Comparison of ENCODE assay signal across 8 cellular contexts in genomic region chr10:30348378-30348776, GRCh38. TPM values are rescaled to one million over a fixed set of nuclear protein-coding genes. Genes with fewer than 3 reads are reported as not detected.
DNase-seq lines count a peak whose midpoint lies in the region; ATAC-seq, FAIRE-seq and TF ChIP-seq lines count a peak whose summit lies in the region.

No MANE protein-coding gene starts in this region.

- 0 to 2% (median 1%) methylated on average over 9 of the region's 9 CpGs for WGBS in stomach, 5 donors

- H3K9me3 ChIP-seq in BLaER1: no peaks in the 10 kb centered on the region
- no peaks in the 10 kb centered on the region for H3K9me3 ChIP-seq in stomach

- peak; percentile 25 for ATAC-seq in GM21825 (IDR thresholded peaks at IDR 0.05; ENCODE audit: unreplicated experiment)

- H3K4me1 ChIP-seq in BLaER1 (peaks cover 26% of the 10 kb centered on the region), stomach (peaks cover 14 to 38% (median 26%) of the 10 kb centered on the region in 4 donors)

- peaks cover 30% of the 10 kb centered on the region for H3K36me3 ChIP-seq in BLaER1
- no peaks in the 10 kb centered on the region for H3K36me3 ChIP-seq in stomach

- H3K27ac ChIP-seq in BLaER1: peak overlapping the region; percentile 93
- H3K27ac ChIP-seq in VCaP: peak overlapping the region; percentile 87
- H3K27ac ChIP-seq in stomach: peak overlapping the region in 4 of 5 donors; percentile 82 to 88 (median 84)

- intact Hi-C loops in stomach (cut with DNase I; ENCODE audit: low total_unique reads): no loop called here

- TF ChIP-seq POLR2A in stomach (IDR thresholded peaks at IDR 0.05) (no peak), GM12892 (IDR thresholded peaks at IDR 0.05; ENCODE audit: low read depth, low read length) (no peak)

- DNase-seq in stomach: no peak
- no peak for DNase-seq in GM12892 (ENCODE audit: insufficient read length)
- DNase-seq in NCI-H1930 (lab: John Stamatoyannopoulos, UW): no peak
- no peak for DNase-seq in T1000 (lab: John Stamatoyannopoulos, UW)

- no peak for FAIRE-seq in GM12892 (lab: Jason Lieb, UNC)

- peak overlapping the region; percentile 98 for H3K9ac ChIP-seq in BLaER1

- no peak for TF ChIP-seq EP300 in stomach (IDR thresholded peaks at IDR 0.05)

- peaks cover 44% of the 10 kb centered on the region for H4K20me1 ChIP-seq in BLaER1

- no peaks in the 10 kb centered on the region for H3K27me3 ChIP-seq in BLaER1
- no peaks in the 10 kb centered on the region for H3K27me3 ChIP-seq in stomach

- H3K4me3 ChIP-seq in BLaER1 (peak overlapping the region; percentile 97), iPS-11a (ENCODE audit: low read depth, low read length) (peak overlapping the region; percentile 100), stomach (peak overlapping the region; percentile 66 to 94 (median 90))

- H3K4me2 ChIP-seq in BLaER1: peak overlapping the region; percentile 64

- TF ChIP-seq CTCF in VCaP (conservative IDR thresholded peaks at IDR 0.05) (no peak), stomach (IDR thresholded peaks at IDR 0.05) (no peak)

RNA-seq across cellular contexts. Expression of gene MTPAP, which starts 0.7 kb away (rescaled TPM):
- total RNA-seq in stomach: 10 to 100 TPM in 3 of 5 donors, 1 to 10 TPM in 2; 7.5 to 62.4 (median 10.9) TPM
- 1 to 10 TPM; 4.4 to 8.1 (median 6.5) TPM for polyA plus RNA-seq in stomach
- polyA plus RNA-seq in GM12892 (2012; ENCODE audit: missing spikeins): 17.5 TPM
